ENCODE assay signal across 8 cellular contexts in the genomic region with DNA sequence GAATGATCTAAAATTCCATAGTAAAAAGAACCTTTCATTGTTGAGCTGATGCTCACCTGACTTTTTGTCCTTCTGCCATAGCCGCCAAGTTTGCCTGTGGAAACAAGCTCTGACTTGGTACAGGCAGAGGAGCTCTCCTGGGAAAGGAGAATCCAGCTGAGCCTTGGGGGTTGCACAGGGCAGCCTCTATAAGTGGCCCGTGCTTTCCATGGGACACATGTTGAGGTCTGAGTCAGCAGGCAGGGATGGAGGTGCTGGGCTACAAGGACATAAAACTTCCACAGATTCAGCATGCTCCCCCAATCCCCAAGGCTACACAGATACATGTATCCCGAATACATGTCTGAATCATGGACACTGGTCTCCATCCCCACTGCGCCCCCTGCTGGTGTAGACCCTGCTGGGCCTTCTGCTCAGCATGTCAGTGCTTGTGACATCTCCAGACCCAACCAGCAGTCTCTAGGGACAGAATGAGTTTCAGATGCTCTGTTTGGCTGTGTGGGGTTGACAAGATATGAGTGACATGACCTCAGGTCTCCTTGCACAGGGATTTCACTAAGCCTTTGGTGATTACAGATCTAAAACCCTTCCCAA.
DNase-seq lines count a peak whose midpoint lies in the region; ATAC-seq and TF ChIP-seq lines count a peak whose summit lies in the region.
"Not testable (repeated sequence)": the region's sequence is repeated elsewhere in the genome, so short reads cannot be mapped to it uniquely, and the experiment has no call there.

No MANE protein-coding gene starts in this region.

- H3K27me3 ChIP-seq in HL-60 (ENCODE audit: insufficient read depth, poor library complexity, severe bottlenecking): not testable (repeated sequence)

- not testable (repeated sequence) for H3K4me1 Mint-ChIP-seq in activated CD4-positive, alpha-beta T cell treated with anti-CD3 and anti-CD28 coated beads for 36 hours; glutamatergic neuron (ENCODE audit: low read depth, unreplicated experiment)

- intact Hi-C loops in activated CD4-positive, alpha-beta T cell treated with anti-CD3 and anti-CD28 coated beads for 36 hours (cut with DNase I, micrococcal nuclease): not testable (repeated sequence)

- not testable (repeated sequence) for H3K27ac ChIP-seq in HL-60 (replicated peaks)

- H3K27me3 Mint-ChIP-seq in activated CD4-positive, alpha-beta T cell treated with anti-CD3 and anti-CD28 coated beads for 36 hours; glutamatergic neuron (ENCODE audit: unreplicated experiment): not testable (repeated sequence)

- not testable (repeated sequence) for H3K4me3 ChIP-seq in HL-60 (replicated peaks; ENCODE audit: insufficient read depth, low read length)

- CTCF ChIA-PET in activated CD4-positive, alpha-beta T cell treated with anti-CD3 and anti-CD28 coated beads for 36 hours (lab: Charles Lee): not testable (repeated sequence)

- TF ChIP-seq CTCF in HL-60 (IDR thresholded peaks at IDR 0.05; ENCODE audit: insufficient read depth, low read length) (peak; percentile 7), glutamatergic neuron (IDR thresholded peaks at IDR 0.05; ENCODE audit: partially characterized antibody, unreplicated experiment) (peak; percentile 54)

- ATAC-seq in GM19043 (IDR thresholded peaks at IDR 0.05; ENCODE audit: low read depth, unreplicated experiment) (peak; percentile 98), GM21737 (IDR thresholded peaks at IDR 0.05; ENCODE audit: unreplicated experiment) (peak; percentile 88), HG03039 (IDR thresholded peaks at IDR 0.05; ENCODE audit: unreplicated experiment) (peak; percentile 99)
- ATAC-seq in activated CD4-positive, alpha-beta T cell treated with anti-CD3 and anti-CD28 coated beads for 36 hours: peak; percentile 42

- H3K27ac Mint-ChIP-seq in activated CD4-positive, alpha-beta T cell treated with anti-CD3 and anti-CD28 coated beads for 36 hours; glutamatergic neuron (ENCODE audit: unreplicated experiment): not testable (repeated sequence)

- POLR2A ChIA-PET in activated CD4-positive, alpha-beta T cell treated with anti-CD3 and anti-CD28 coated beads for 36 hours (lab: Charles Lee): not testable (repeated sequence)

- DNase-seq in ELF-1 (ENCODE audit: low read depth, low spot score): peak; percentile 27
- not testable (repeated sequence) for DNase-seq in HL-60 (ENCODE audit: low read depth in 1 of 2, low spot score in 1 of 2); glutamatergic neuron
- peak; percentile 7 for DNase-seq in activated CD4-positive, alpha-beta T cell treated with anti-CD3 and anti-CD28 coated beads for 36 hours
- DNase-seq in stimulated activated CD4-positive, alpha-beta T cell treated with anti-CD3 and anti-CD28 coated beads, Interleukin-1b, Interleukin-23, amount 100 ng/mL, for 48 hours: peak; percentile 1

- H3K4me3 Mint-ChIP-seq in activated CD4-positive, alpha-beta T cell treated with anti-CD3 and anti-CD28 coated beads for 36 hours; glutamatergic neuron (ENCODE audit: unreplicated experiment): not testable (repeated sequence)

- not testable (repeated sequence) for H3K9me3 Mint-ChIP-seq in activated CD4-positive, alpha-beta T cell treated with anti-CD3 and anti-CD28 coated beads for 36 hours (ENCODE audit: low read depth); glutamatergic neuron (ENCODE audit: unreplicated experiment)

- H3K36me3 Mint-ChIP-seq in activated CD4-positive, alpha-beta T cell treated with anti-CD3 and anti-CD28 coated beads for 36 hours (ENCODE audit: low read depth); glutamatergic neuron (ENCODE audit: unreplicated experiment): not testable (repeated sequence)

Comparison
In these comparisons a context has a peak if more than half of its experiments do, and no peak if none do; other contexts are left out.
1. ATAC-seq: peak in every context shown above with its lines; median percentile 99 in HG03039; 98 in GM19043; 88 in GM21737; 42 in activated CD4-positive, alpha-beta T cell treated with anti-CD3 and anti-CD28 coated beads for 36 hours.